19 cellular contexts compared by ENCODE assay signal in genomic region chr7:117424090-117424829, GRCh38. TPM values are rescaled to one million over a fixed set of nuclear protein-coding genes. Genes with fewer than 3 reads are reported as not detected.
A peak's percentile ranks its signal among the peaks of the same experiment; 100 is the strongest.
DNase-seq lines count a peak whose midpoint lies in the region; ATAC-seq, FAIRE-seq and TF ChIP-seq lines count a peak whose summit lies in the region.
"Had no signal": no experiment of that assay in that cellular context is flagged by ENCODE, and none has a peak within 500 bp of the region (broad histone marks: within the 10 kb centered on the region; RNA-seq: fewer than 3 reads in every experiment).

No MANE protein-coding gene starts in this region.

- DNase-seq in GM12892 (ENCODE audit: insufficient read length) (no peak), NCI-H446 (lab: John Stamatoyannopoulos, UW) (no peak), RPMI8226 (no peak), mucosa of gallbladder (ENCODE audit: low spot score) (no peak)
- DNase-seq in activated T-cell treated with anti-CD3 and anti-CD28 coated beads, Interleukin-2, amount 50 U/mL, for 4 hours: no peak
- DNase-seq: ACHN; activated naive CD8-positive, alpha-beta T cell treated with anti-CD3 and anti-CD28 coated beads, Interleukin-2, amount 10 ng/mL, durations not matched to agents 7 days and 5 days; DMS153; erythroblast; mammary epithelial cell; MV-4-11; NCI-H510A; Right ventricle myocardium superior; spleen; transverse colon had no signal

- H3K36me3 Mint-ChIP-seq in activated T-cell treated with anti-CD3 and anti-CD28 coated beads, Interleukin-2, amount 50 U/mL, for 4 hours (ENCODE audit: insufficient read depth): no peaks in the 10 kb centered on the region
- H3K36me3 Mint-ChIP-seq: activated naive CD8-positive, alpha-beta T cell treated with anti-CD3 and anti-CD28 coated beads, Interleukin-2, amount 10 ng/mL, durations not matched to agents 7 days and 5 days had no signal

- no peaks in the 10 kb centered on the region for H3K9me3 Mint-ChIP-seq in activated T-cell treated with anti-CD3 and anti-CD28 coated beads, Interleukin-2, amount 50 U/mL, for 4 hours

- peak; percentile 30 for FAIRE-seq in GM12892 (lab: Jason Lieb, UNC)
- FAIRE-seq: TTC549 had no signal

- peaks cover 2% of the 10 kb centered on the region for H3K27me3 Mint-ChIP-seq in activated T-cell treated with anti-CD3 and anti-CD28 coated beads, Interleukin-2, amount 50 U/mL, for 4 hours (ENCODE audit: low read depth)
- H3K27me3 Mint-ChIP-seq: activated naive CD8-positive, alpha-beta T cell treated with anti-CD3 and anti-CD28 coated beads, Interleukin-2, amount 10 ng/mL, durations not matched to agents 7 days and 5 days had no signal

- ATAC-seq in GM19351 (IDR thresholded peaks at IDR 0.05; ENCODE audit: unreplicated experiment): peak; percentile 77
- ATAC-seq in HG02610 (IDR thresholded peaks at IDR 0.05; ENCODE audit: unreplicated experiment): peak; percentile 88
- peak; percentile 64 for ATAC-seq in HG03196 (IDR thresholded peaks at IDR 0.05; ENCODE audit: unreplicated experiment)
- ATAC-seq in activated T-cell treated with anti-CD3 and anti-CD28 coated beads, Interleukin-2, amount 50 U/mL, for 4 hours: no peak

- H3K4me1 Mint-ChIP-seq in activated T-cell treated with anti-CD3 and anti-CD28 coated beads, Interleukin-2, amount 50 U/mL, for 4 hours (ENCODE audit: low read depth): no peaks in the 10 kb centered on the region
- H3K4me1 Mint-ChIP-seq: activated naive CD8-positive, alpha-beta T cell treated with anti-CD3 and anti-CD28 coated beads, Interleukin-2, amount 10 ng/mL, durations not matched to agents 7 days and 5 days had no signal

- no peak overlapping the region for H3K4me3 Mint-ChIP-seq in activated T-cell treated with anti-CD3 and anti-CD28 coated beads, Interleukin-2, amount 50 U/mL, for 4 hours
- H3K4me3 Mint-ChIP-seq: activated naive CD8-positive, alpha-beta T cell treated with anti-CD3 and anti-CD28 coated beads, Interleukin-2, amount 10 ng/mL, durations not matched to agents 7 days and 5 days had no signal

- TF ChIP-seq POLR2A in GM12892 (IDR thresholded peaks at IDR 0.05; ENCODE audit: low read depth, low read length): no peak

RNA-seq across cellular contexts. Expression of gene ASZ1, which starts 3.0 kb away (rescaled TPM):
- polyA plus RNA-seq in GM12892 (2012; ENCODE audit: missing spikeins): not detected
- not detected for total RNA-seq in activated T-cell treated with anti-CD3 and anti-CD28 coated beads, Interleukin-2, amount 50 U/mL, for 4 hours
- not detected for total RNA-seq in mucosa of gallbladder
- total RNA-seq: activated naive CD8-positive, alpha-beta T cell treated with anti-CD3 and anti-CD28 coated beads, Interleukin-2, amount 10 ng/mL, durations not matched to agents 7 days and 5 days; mammary epithelial cell; Right ventricle myocardium superior; spleen; transverse colon had no signal
- polyA plus RNA-seq: mammary epithelial cell, spleen had no signal

RNA-seq across cellular contexts. Expression of gene CFTR, which starts 55.6 kb away (rescaled TPM):
- 0.21 TPM for polyA plus RNA-seq in GM12892 (2012; ENCODE audit: missing spikeins)
- total RNA-seq in activated T-cell treated with anti-CD3 and anti-CD28 coated beads, Interleukin-2, amount 50 U/mL, for 4 hours: under 1 TPM; 0.05 to 0.16 (median 0.10) TPM
- 95.2 TPM for total RNA-seq in mucosa of gallbladder
- total RNA-seq: activated naive CD8-positive, alpha-beta T cell treated with anti-CD3 and anti-CD28 coated beads, Interleukin-2, amount 10 ng/mL, durations not matched to agents 7 days and 5 days had no signal
- polyA plus RNA-seq: mammary epithelial cell had no signal

Comparison
In these comparisons a context has a peak if more than half of its experiments do, and no peak if none do; other contexts are left out.
1. ATAC-seq: peak in GM19351 (single experiment), HG02610 (single experiment) and HG03196 (single experiment); none in activated T-cell treated with anti-CD3 and anti-CD28 coated beads, Interleukin-2, amount 50 U/mL, for 4 hours (0 of 2).
2. RNA of gene CFTR, which starts 55.6 kb away (total RNA-seq): 95.2 TPM in mucosa of gallbladder (single experiment); 0.05 to 0.16 TPM in activated T-cell treated with anti-CD3 and anti-CD28 coated beads, Interleukin-2, amount 50 U/mL, for 4 hours; every median in the first group is over 10 times any median in the second.